Comparison of ENCODE assay signal across 33 cellular contexts in genomic region chr14:45651906-45652305, GRCh38.
DNase-seq lines count a peak whose midpoint lies in the region; ATAC-seq, FAIRE-seq and TF ChIP-seq lines count a peak whose summit lies in the region.
"Had no signal": no experiment of that assay in that cellular context is flagged by ENCODE, and none has a peak within 500 bp of the region (broad histone marks: within the 10 kb centered on the region; RNA-seq: fewer than 3 reads in every experiment).

No MANE protein-coding gene starts in this region.

- dilution Hi-C loops in endothelial cell of umbilical vein (cut with MboI; ENCODE audit: extremely low pct_ligation_motif_present, low sequenced_read_pairs), result no loop called here

- TF ChIP-seq POLR2A in endothelial cell of umbilical vein (IDR thresholded peaks at IDR 0.05; ENCODE audit: low read depth, low read length), result no peak

- no peak for TF ChIP-seq CTCF in endothelial cell of umbilical vein (IDR thresholded peaks at IDR 0.05; ENCODE audit: extremely low read depth in 1 of 2, insufficient read depth in 1 of 2, low read depth in 1 of 2, low read length in 2 of 2)
- no peak for TF ChIP-seq CTCF in activated CD8-positive, alpha-beta T cell treated with anti-CD3 and anti-CD28 coated beads for 36 hours (IDR thresholded peaks at IDR 0.05)

- no peaks in the 10 kb centered on the region for H3K27me3 Mint-ChIP-seq in activated CD8-positive, alpha-beta T cell treated with anti-CD3 and anti-CD28 coated beads for 36 hours
- H3K27me3 Mint-ChIP-seq: activated CD4-positive, alpha-beta T cell treated with anti-CD3 and anti-CD28 coated beads, Interleukin-2, amount 10 ng/mL, durations not matched to agents 24 days and 14 days; dendritic cell treated with granulocyte-macrophage colony-stimulating factor and Interleukin-4, amounts not matched to agents 40 ng/mL and 50 ng/mL, for 4 days; naive thymus-derived CD4-positive, alpha-beta T cell had no signal

- H3K4me1 ChIP-seq in SJCRH30, result peaks cover 37% of the 10 kb centered on the region
- H3K4me1 ChIP-seq in endothelial cell of umbilical vein (ENCODE audit: control insufficient read depth, extremely low read depth, insufficient read depth, low read length), result no peaks in the 10 kb centered on the region
- H3K4me1 ChIP-seq: adrenal gland, BLaER1, Caco-2, esophagus squamous epithelium, gastroesophageal sphincter, Peyer's patch, prostate gland had no signal

- DNase-seq in EL, result peak; percentile 72
- peak; percentile 47 to 70 for DNase-seq in SJCRH30
- DNase-seq in endothelial cell of umbilical vein (ENCODE audit: low read depth, low spot score), result peak; percentile 10
- peak; percentile 71 for DNase-seq in renal cortical epithelial cell (ENCODE audit: low read depth)
- DNase-seq in frontal cortex (ENCODE audit: low spot score in 2 of 2), result no peak
- no peak for DNase-seq in DMS 273 (lab: John Stamatoyannopoulos, UW; ENCODE audit: unreplicated experiment)
- no peak for DNase-seq in activated CD8-positive, alpha-beta T cell treated with anti-CD3 and anti-CD28 coated beads for 36 hours
- DNase-seq: activated CD4-positive, alpha-beta T cell treated with anti-CD3 and anti-CD28 coated beads, Interleukin-2, amount 10 ng/mL, durations not matched to agents 24 days and 14 days; activated naive CD4-positive, alpha-beta T cell; activated T-cell treated with anti-CD3 and anti-CD28 coated beads, Interleukin-2, amount 50 U/mL, for 4 hours; adrenal gland; Caco-2; DMS79; endodermal cell; esophagus squamous epithelium; HCEC 1CT; KG1; MV-4-11; naive thymus-derived CD4-positive, alpha-beta T cell; NCI-H1436 treated with DMSO at 0.1 percent for 48 hours; NCI-H510A treated with DMSO at 0.1 percent for 48 hours; Peyer's patch; SIG-M5; stimulated activated naive CD4-positive, alpha-beta T cell treated with Interleukin-2 at 50 U/mL for 16 hours had no signal

- no peak overlapping the region for H3K4me2 ChIP-seq in endothelial cell of umbilical vein (ENCODE audit: insufficient read depth, low read length)
- H3K4me2 ChIP-seq: BLaER1, hepatocyte had no signal

- H3K9me3 ChIP-seq in SJCRH30 (replicated peaks) (no peaks in the 10 kb centered on the region), endothelial cell of umbilical vein (replicated peaks; ENCODE audit: control insufficient read depth, insufficient read depth, low read length) (no peaks in the 10 kb centered on the region)
- H3K9me3 ChIP-seq: adrenal gland, BLaER1, Caco-2, esophagus squamous epithelium, gastroesophageal sphincter, Peyer's patch, prostate gland had no signal

- no TSS peak for BruUV-seq in endothelial cell of umbilical vein (replicated peaks; lab: Mats Ljungman, UMichigan)

- intact Hi-C loops in endothelial cell of umbilical vein (cut with micrococcal nuclease), result no loop called here
- intact Hi-C loops in activated CD8-positive, alpha-beta T cell treated with anti-CD3 and anti-CD28 coated beads for 36 hours (cut with micrococcal nuclease), result no loop called here

- no peak overlapping the region for H2AFZ ChIP-seq in endothelial cell of umbilical vein (ENCODE audit: low read depth, low read length)
- H2AFZ ChIP-seq: hepatocyte had no signal

- H3K9ac ChIP-seq in endothelial cell of umbilical vein (replicated peaks; ENCODE audit: extremely low read depth, insufficient read depth, low read length), result no peak overlapping the region
- H3K9ac ChIP-seq: BLaER1 had no signal

- H3K27me3 ChIP-seq in SJCRH30 (no peaks in the 10 kb centered on the region), endothelial cell of umbilical vein (ENCODE audit: control insufficient read depth in 2 of 2, insufficient read depth in 2 of 2, low read length in 2 of 2) (no peaks in the 10 kb centered on the region)
- H3K27me3 ChIP-seq: adrenal gland, BLaER1, cardiac muscle cell, esophagus squamous epithelium, gastroesophageal sphincter, hepatocyte, Peyer's patch had no signal

- H3K9me3 Mint-ChIP-seq in activated CD8-positive, alpha-beta T cell treated with anti-CD3 and anti-CD28 coated beads for 36 hours, result peaks cover 2% of the 10 kb centered on the region
- H3K9me3 Mint-ChIP-seq: endodermal cell had no signal

- H3K27ac ChIP-seq in SJCRH30 (peak overlapping the region; percentile 47), endothelial cell of umbilical vein (ENCODE audit: insufficient read depth, low read depth, low read length) (no peak overlapping the region)
- H3K27ac ChIP-seq: adrenal gland, BLaER1, cardiac muscle cell, esophagus squamous epithelium, gastroesophageal sphincter, hepatocyte, Peyer's patch, prostate gland had no signal

- H3K4me3 ChIP-seq in SJCRH30 (no peak overlapping the region), endothelial cell of umbilical vein (replicated peaks in 1 of 3; ENCODE audit: insufficient read depth in 1 of 3, low read depth in 1 of 3, low read length in 3 of 3) (no peak overlapping the region)
- H3K4me3 ChIP-seq: adrenal gland, BLaER1, cardiac muscle cell, esophagus squamous epithelium, gastroesophageal sphincter, hepatocyte, Peyer's patch, prostate gland had no signal

- no peaks in the 10 kb centered on the region for H3K4me1 Mint-ChIP-seq in activated CD8-positive, alpha-beta T cell treated with anti-CD3 and anti-CD28 coated beads for 36 hours (ENCODE audit: low read depth)
- H3K4me1 Mint-ChIP-seq: activated CD4-positive, alpha-beta T cell treated with anti-CD3 and anti-CD28 coated beads, Interleukin-2, amount 10 ng/mL, durations not matched to agents 24 days and 14 days; naive thymus-derived CD4-positive, alpha-beta T cell had no signal

- no peaks in the 10 kb centered on the region for H4K20me1 ChIP-seq in endothelial cell of umbilical vein (replicated peaks; ENCODE audit: control insufficient read depth, extremely low read depth, insufficient read depth, low read length)
- H4K20me1 ChIP-seq: BLaER1 had no signal

- H3K4me3 Mint-ChIP-seq in activated CD8-positive, alpha-beta T cell treated with anti-CD3 and anti-CD28 coated beads for 36 hours, result no peak overlapping the region
- H3K4me3 Mint-ChIP-seq: activated CD4-positive, alpha-beta T cell treated with anti-CD3 and anti-CD28 coated beads, Interleukin-2, amount 10 ng/mL, durations not matched to agents 24 days and 14 days; activated T-cell treated with anti-CD3 and anti-CD28 coated beads, Interleukin-2, amount 50 U/mL, for 4 hours; dendritic cell treated with granulocyte-macrophage colony-stimulating factor and Interleukin-4, amounts not matched to agents 40 ng/mL and 50 ng/mL, for 4 days; endodermal cell; naive thymus-derived CD4-positive, alpha-beta T cell had no signal

- CTCF ChIA-PET in endothelial cell of umbilical vein (lab: Charles Lee), result no interaction called here
- CTCF ChIA-PET in activated CD8-positive, alpha-beta T cell treated with anti-CD3 and anti-CD28 coated beads for 36 hours (lab: Charles Lee), result no interaction called here

- no peaks in the 10 kb centered on the region for H3K9me1 ChIP-seq in endothelial cell of umbilical vein (replicated peaks; ENCODE audit: control insufficient read depth, extremely low read depth, insufficient read depth, low read length)

- FAIRE-seq in endothelial cell of umbilical vein (lab: Jason Lieb, UNC), result no peak
- FAIRE-seq in frontal cortex (lab: Jason Lieb, UNC), result no peak
- FAIRE-seq: GM18507 had no signal

- no peaks in the 10 kb centered on the region for H3K36me3 Mint-ChIP-seq in activated CD8-positive, alpha-beta T cell treated with anti-CD3 and anti-CD28 coated beads for 36 hours (ENCODE audit: low read depth)
- H3K36me3 Mint-ChIP-seq: naive thymus-derived CD4-positive, alpha-beta T cell had no signal

- no peak overlapping the region for H3K27ac Mint-ChIP-seq in activated CD8-positive, alpha-beta T cell treated with anti-CD3 and anti-CD28 coated beads for 36 hours
- H3K27ac Mint-ChIP-seq: activated CD4-positive, alpha-beta T cell treated with anti-CD3 and anti-CD28 coated beads, Interleukin-2, amount 10 ng/mL, durations not matched to agents 24 days and 14 days; dendritic cell treated with granulocyte-macrophage colony-stimulating factor and Interleukin-4, amounts not matched to agents 40 ng/mL and 50 ng/mL, for 4 days; endodermal cell; naive thymus-derived CD4-positive, alpha-beta T cell had no signal

- H3K36me3 ChIP-seq in SJCRH30, result no peaks in the 10 kb centered on the region
- no peaks in the 10 kb centered on the region for H3K36me3 ChIP-seq in endothelial cell of umbilical vein (ENCODE audit: control insufficient read depth in 2 of 2, extremely low read depth in 1 of 2, insufficient read depth in 2 of 2, low read length in 2 of 2)
- H3K36me3 ChIP-seq: adrenal gland, BLaER1, cardiac muscle cell, esophagus squamous epithelium, gastroesophageal sphincter, Peyer's patch, prostate gland had no signal

- H3K79me2 ChIP-seq in endothelial cell of umbilical vein (ENCODE audit: control insufficient read depth, insufficient read depth, low read length), result no peaks in the 10 kb centered on the region
- H3K79me2 ChIP-seq: hepatocyte had no signal

- no peak for ATAC-seq in HG02852 (IDR thresholded peaks at IDR 0.05; ENCODE audit: unreplicated experiment)
- ATAC-seq in activated CD8-positive, alpha-beta T cell treated with anti-CD3 and anti-CD28 coated beads for 36 hours, result no peak
- ATAC-seq: activated T-cell treated with anti-CD3 and anti-CD28 coated beads, Interleukin-2, amount 50 U/mL, for 4 hours; gastroesophageal sphincter; left lobe of liver; naive thymus-derived CD4-positive, alpha-beta T cell had no signal

- POLR2A ChIA-PET in endothelial cell of umbilical vein (lab: Charles Lee), result no interaction called here
- POLR2A ChIA-PET in activated CD8-positive, alpha-beta T cell treated with anti-CD3 and anti-CD28 coated beads for 36 hours (lab: Charles Lee), result no interaction called here

TF ChIP-seq in endothelial cell of umbilical vein, 7 proteins besides CTCF, POLR2A, EP300 and RAD21:
- TF ChIP-seq GATA2 (IDR thresholded peaks at IDR 0.05; ENCODE audit: insufficient read depth, insufficient read length, low read depth, low read length) (no peak), POLR2AphosphoS5 (IDR thresholded peaks at IDR 0.05; ENCODE audit: insufficient read depth, low read depth, low read length) (no peak), JUN (IDR thresholded peaks at IDR 0.05; ENCODE audit: borderline replicate concordance, insufficient read depth, insufficient read length, low read depth) (no peak), MYC (IDR thresholded peaks at IDR 0.05; ENCODE audit: low read depth, low read length) (no peak), EZH2 (IDR thresholded peaks at IDR 0.05; ENCODE audit: borderline replicate concordance, low read depth, low read length, severe bottlenecking) (no peak), MAX (IDR thresholded peaks at IDR 0.05; ENCODE audit: insufficient read depth, insufficient read length) (no peak), FOS (IDR thresholded peaks at IDR 0.05; ENCODE audit: borderline replicate concordance, insufficient read depth, low read length) (no peak)

Comparison
In these comparisons a context has a peak if more than half of its experiments do, and no peak if none do; other contexts are left out.
1. DNase-seq: peak in EL (single experiment), SJCRH30 (2 of 2), endothelial cell of umbilical vein (single experiment) and renal cortical epithelial cell (single experiment); none in frontal cortex (0 of 2), DMS 273 (single experiment) and activated CD8-positive, alpha-beta T cell treated with anti-CD3 and anti-CD28 coated beads for 36 hours (single experiment).